1 cellular context compared by ENCODE assay signal in genomic region chr2:121755237-121756111, GRCh38.
TF ChIP-seq lines count a peak whose summit lies in the region.

Gene TSN, plus strand, starts transcription at chr2:121755651. Its CDS starts 129 bp downstream, at chr2:121755780.

TF ChIP-seq in A549, 52 proteins besides CTCF, POLR2A, EP300 and RAD21 (continued from another document):
- TF ChIP-seq PBX3 (IDR thresholded peaks at IDR 0.05), result no peak; the same call in none of the 2 replicates
- TF ChIP-seq CBX8 (IDR thresholded peaks at IDR 0.05), result no peak
- TF ChIP-seq BHLHE40 (IDR thresholded peaks at IDR 0.05; ENCODE audit: low read depth, low read length), result no peak
- TF ChIP-seq ZFP36 (IDR thresholded peaks at IDR 0.05; ENCODE audit: borderline replicate concordance, partially characterized antibody), result no peak
- TF ChIP-seq NPAS2 (CRISPR knock-in tag; IDR thresholded peaks at IDR 0.05; ENCODE audit: borderline replicate concordance), result no peak
- no peak for TF ChIP-seq HOXB13 (CRISPR knock-in tag; IDR thresholded peaks at IDR 0.05; ENCODE audit: low read depth)
- TF ChIP-seq ZSCAN20 (CRISPR knock-in tag; IDR thresholded peaks at IDR 0.05), result no peak
- no peak for TF ChIP-seq FOSL2 (IDR thresholded peaks at IDR 0.05)
- 0 out of 2 replicates have a peak, but pooled peaks have one; percentile 5 for TF ChIP-seq FOSL2 (CRISPR knock-in tag; IDR thresholded peaks at IDR 0.05)
- no peak for TF ChIP-seq RCOR1 (IDR thresholded peaks at IDR 0.05; ENCODE audit: low read depth, low read length)
- TF ChIP-seq NR3C1 (IDR thresholded peaks at IDR 0.05), result no peak
- TF ChIP-seq SREBF2 (IDR thresholded peaks at IDR 0.05), result no peak
- no peak for TF ChIP-seq ZNF302 (CRISPR knock-in tag; IDR thresholded peaks at IDR 0.05)
- peak; percentile 67; the same call in 1 of the 2 replicates for TF ChIP-seq E2F6 (IDR thresholded peaks at IDR 0.05; ENCODE audit: borderline replicate concordance, low read depth)
- TF ChIP-seq EHF (CRISPR knock-in tag; IDR thresholded peaks at IDR 0.05), result no peak
- no peak for TF ChIP-seq NFE2L2 (conservative IDR thresholded peaks at IDR 0.05; ENCODE audit: low read length)
- no peak for TF ChIP-seq SMC3 (IDR thresholded peaks at IDR 0.05)
- TF ChIP-seq KDM5A (IDR thresholded peaks at IDR 0.05), result peak; percentile 96
- no peak for TF ChIP-seq HOXA7 (CRISPR knock-in tag; IDR thresholded peaks at IDR 0.05)
- TF ChIP-seq HMGXB4 (CRISPR knock-in tag; IDR thresholded peaks at IDR 0.05; ENCODE audit: borderline replicate concordance), result no peak
- no peak for TF ChIP-seq FOSB (CRISPR knock-in tag; IDR thresholded peaks at IDR 0.05)
- peak; percentile 89 for TF ChIP-seq USF2 (IDR thresholded peaks at IDR 0.05)
- no peak for TF ChIP-seq CHD4 (IDR thresholded peaks at IDR 0.05; ENCODE audit: borderline replicate concordance)
- peak; percentile 79; the same call in 1 of the 2 replicates for TF ChIP-seq HDAC2 (IDR thresholded peaks at IDR 0.05)
- TF ChIP-seq, protein P1, sequence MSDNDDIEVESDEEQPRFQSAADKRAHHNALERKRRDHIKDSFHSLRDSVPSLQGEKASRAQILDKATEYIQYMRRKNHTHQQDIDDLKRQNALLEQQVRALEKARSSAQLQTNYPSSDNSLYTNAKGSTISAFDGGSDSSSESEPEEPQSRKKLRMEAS (IDR thresholded peaks at IDR 0.05), result peak; percentile 98
- no peak for TF ChIP-seq KDM1A (IDR thresholded peaks at IDR 0.05; ENCODE audit: low read depth)
- no peak for TF ChIP-seq GATA3 (IDR thresholded peaks at IDR 0.05; ENCODE audit: borderline replicate concordance)
